1 cellular context compared by ENCODE assay signal in the genomic region with DNA sequence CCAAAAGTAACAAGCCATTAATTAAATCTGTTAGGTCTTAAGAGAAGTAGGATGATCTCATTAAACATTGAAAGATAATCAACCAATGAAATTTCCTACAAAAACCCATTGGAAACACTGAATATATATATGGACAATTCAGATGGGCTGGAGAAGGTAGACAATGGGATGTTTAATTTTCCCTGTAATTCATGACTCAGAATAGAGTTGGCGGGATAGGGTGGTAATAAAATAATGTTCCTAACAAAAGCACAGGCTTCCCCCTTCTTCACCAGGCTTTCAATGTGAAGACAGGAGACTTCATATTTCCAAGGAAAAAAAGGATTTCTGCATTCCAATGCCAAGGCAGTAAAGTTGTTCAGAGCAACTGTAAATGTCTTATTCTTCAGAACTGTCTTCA.
TF ChIP-seq lines count a peak whose summit lies in the region.

No MANE protein-coding gene starts in this region.

TF ChIP-seq in SK-N-SH, 30 proteins besides CTCF, POLR2A, EP300 and RAD21:
- no peak for TF ChIP-seq RCOR1 (IDR thresholded peaks at IDR 0.05; ENCODE audit: low read length)
- TF ChIP-seq JUND (IDR thresholded peaks at IDR 0.05) = no peak
- no peak for TF ChIP-seq MEF2A (IDR thresholded peaks at IDR 0.05; ENCODE audit: borderline replicate concordance, low read depth)
- no peak for TF ChIP-seq FOXM1 (IDR thresholded peaks at IDR 0.05; ENCODE audit: low read depth)
- TF ChIP-seq, protein P1, sequence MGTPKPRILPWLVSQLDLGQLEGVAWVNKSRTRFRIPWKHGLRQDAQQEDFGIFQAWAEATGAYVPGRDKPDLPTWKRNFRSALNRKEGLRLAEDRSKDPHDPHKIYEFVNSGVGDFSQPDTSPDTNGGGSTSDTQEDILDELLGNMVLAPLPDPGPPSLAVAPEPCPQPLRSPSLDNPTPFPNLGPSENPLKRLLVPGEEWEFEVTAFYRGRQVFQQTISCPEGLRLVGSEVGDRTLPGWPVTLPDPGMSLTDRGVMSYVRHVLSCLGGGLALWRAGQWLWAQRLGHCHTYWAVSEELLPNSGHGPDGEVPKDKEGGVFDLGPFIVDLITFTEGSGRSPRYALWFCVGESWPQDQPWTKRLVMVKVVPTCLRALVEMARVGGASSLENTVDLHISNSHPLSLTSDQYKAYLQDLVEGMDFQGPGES (IDR thresholded peaks at IDR 0.05; ENCODE audit: low read depth, low read length) = no peak
